In the genomic region with DNA sequence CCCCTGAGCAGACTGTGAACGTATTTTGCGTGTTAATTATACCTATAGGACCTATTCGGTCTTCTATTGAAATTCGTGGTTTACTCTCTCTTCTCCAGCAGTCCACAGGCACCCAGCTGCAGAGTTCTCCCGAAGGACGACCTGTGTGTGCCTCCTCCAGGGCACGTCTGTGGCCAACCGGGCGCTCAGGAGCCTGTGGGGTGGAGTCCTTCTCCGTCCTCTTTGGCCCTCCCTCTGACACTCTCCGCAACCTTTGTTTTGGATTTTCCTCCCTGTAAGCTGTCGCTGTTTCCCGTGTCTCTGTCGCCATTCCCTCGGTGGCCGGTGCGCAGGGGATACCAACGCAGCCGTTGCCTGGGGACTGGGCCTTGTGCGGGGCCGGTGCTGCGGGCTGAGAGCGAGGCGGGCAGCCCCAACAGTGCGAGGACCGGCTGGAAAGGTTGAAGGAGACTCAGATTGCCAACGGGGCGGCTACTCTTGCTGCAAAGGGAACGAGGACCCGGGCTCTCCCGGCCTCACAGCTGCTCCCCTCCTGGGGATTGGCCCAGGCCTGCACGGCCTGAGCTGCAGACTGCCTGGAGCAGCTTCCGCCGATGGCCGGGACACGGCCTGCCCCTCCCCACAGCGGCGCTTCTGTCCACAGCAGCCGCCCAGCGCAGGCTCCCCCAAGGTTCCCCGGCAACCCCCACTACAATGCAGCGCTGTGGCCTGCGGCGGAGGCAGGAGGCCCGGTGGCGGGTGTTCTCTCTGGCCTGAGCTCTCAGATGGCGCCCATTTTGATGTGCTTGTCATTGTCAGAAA, we compare ENCODE assay signal across 10 cellular contexts.
DNase-seq lines count a peak whose midpoint lies in the region; FAIRE-seq and TF ChIP-seq lines count a peak whose summit lies in the region.
"Had no signal": no experiment of that assay in that cellular context is flagged by ENCODE, and none has a peak within 500 bp of the region (broad histone marks: within the 10 kb centered on the region; RNA-seq: fewer than 3 reads in every experiment).

No MANE protein-coding gene starts in this region.

- H3K4me3 ChIP-seq in iPS-15b (ENCODE audit: low read depth, low read length) (peak overlapping the region; percentile 22), sigmoid colon (no peak overlapping the region)

- peak overlapping the region; percentile 60 to 72 (median 69) for H3K27ac ChIP-seq in sigmoid colon

- H3K4me1 Mint-ChIP-seq in MCF 10A (ENCODE audit: insufficient read depth, unreplicated experiment), result peaks cover 45% of the 10 kb centered on the region

- TF ChIP-seq CTCF in MCF 10A (IDR thresholded peaks at IDR 0.05; ENCODE audit: unreplicated experiment), result no peak
- no peak for TF ChIP-seq CTCF in sigmoid colon (IDR thresholded peaks at IDR 0.05)

- H3K27me3 Mint-ChIP-seq in MCF 10A (ENCODE audit: insufficient read depth, unreplicated experiment), result no peaks in the 10 kb centered on the region

- H3K9ac ChIP-seq in ES-I3 (ENCODE audit: low read depth, low read length), result peak overlapping the region; percentile 24; the same call in 1 of the 2 replicates
- H3K9ac ChIP-seq in iPS-15b (ENCODE audit: low read depth, low read length), result peak overlapping the region; percentile 1

- H3K4me3 Mint-ChIP-seq in MCF 10A (ENCODE audit: unreplicated experiment), result peak overlapping the region; percentile 55
- H3K4me3 Mint-ChIP-seq: central memory CD8-positive, alpha-beta T cell had no signal

- WGBS in sigmoid colon, 2 donors, result 81 to 89% methylated on average over 47 of the region's 47 CpGs

- H3K36me3 ChIP-seq in ES-I3 (ENCODE audit: insufficient read depth, low read length) (no peaks in the 10 kb centered on the region), iPS-15b (ENCODE audit: control insufficient read depth, insufficient read depth, low read length) (no peaks in the 10 kb centered on the region), sigmoid colon (no peaks in the 10 kb centered on the region)

- H3K9me3 Mint-ChIP-seq in MCF 10A (ENCODE audit: unreplicated experiment), result no peaks in the 10 kb centered on the region
- H3K9me3 Mint-ChIP-seq: central memory CD8-positive, alpha-beta T cell had no signal

- H3K9me3 ChIP-seq in ES-I3 (ENCODE audit: control insufficient read depth, insufficient read depth, low read length) (no peaks in the 10 kb centered on the region), iPS-15b (ENCODE audit: control insufficient read depth, insufficient read depth, low read length) (no peaks in the 10 kb centered on the region), sigmoid colon (no peaks in the 10 kb centered on the region)

- peak overlapping the region; percentile 90 for H3K27ac Mint-ChIP-seq in MCF 10A (ENCODE audit: low read depth, unreplicated experiment)

- FAIRE-seq in RCC 7860 (lab: Jason Lieb, UNC), result no peak

- intact Hi-C loops in MCF 10A (cut with micrococcal nuclease) (no loop called here), sigmoid colon (cut with DNase I) (no loop called here)

- no peak for TF ChIP-seq POLR2A in sigmoid colon (IDR thresholded peaks at IDR 0.05)

- peaks cover 32% of the 10 kb centered on the region for H3K27me3 ChIP-seq in iPS-15b (ENCODE audit: control insufficient read depth, insufficient read depth, low read length)
- H3K27me3 ChIP-seq in sigmoid colon, result no peaks in the 10 kb centered on the region

- POLR2A ChIA-PET in MCF 10A (lab: Yijun Ruan, JAX), result interaction anchor here (0.7 to 4.8 kb wide), 5 partner anchors 12 to 46 kb away, joined by 3 to 32 read pairs (median 5); no protein-coding TSS in a partner anchor

- H3K4me1 ChIP-seq in ES-I3 (ENCODE audit: insufficient read depth, low read length), result peaks cover 9% of the 10 kb centered on the region
- peaks cover 5% of the 10 kb centered on the region for H3K4me1 ChIP-seq in iPS-15b (ENCODE audit: control insufficient read depth, insufficient read depth, low read length)
- H3K4me1 ChIP-seq in sigmoid colon, result peaks cover 0 to 44% (median 7%) of the 10 kb centered on the region in 4 donors

- no TSS peak for BruUV-seq in MCF 10A (replicated peaks; lab: Mats Ljungman, UMichigan)

- DNase-seq in MCF 10A (ENCODE audit: unreplicated experiment), result no peak
- DNase-seq in sigmoid colon, result peak; percentile 70
- DNase-seq in occipital lobe (lab: John Stamatoyannopoulos, UW), result no peak
- no peak for DNase-seq in RCC 7860 (ENCODE audit: low spot score)
- no peak for DNase-seq in activated naive CD4-positive, alpha-beta T cell treated with anti-CD3 and anti-CD28 coated beads, Interleukin-2, amount 50 U/mL, for 16 hours
- no peak for DNase-seq in SHP77 (lab: John Stamatoyannopoulos, UW)
- DNase-seq: activated CD4-positive, alpha-beta T cell treated with anti-CD3 and anti-CD28 coated beads for 1 hour had no signal

- no peaks in the 10 kb centered on the region for H3K36me3 Mint-ChIP-seq in MCF 10A (ENCODE audit: insufficient read depth, unreplicated experiment)

- TF ChIP-seq EP300 in sigmoid colon (IDR thresholded peaks at IDR 0.05), result no peak

- CTCF ChIA-PET in MCF 10A (lab: Yijun Ruan, JAX), result interaction anchor here (1.2 kb wide), 1 partner anchor 64 kb away, joined by 4 read pairs; no protein-coding TSS in a partner anchor
